ENCODE assay signal across 10 cellular contexts in the genomic region with DNA sequence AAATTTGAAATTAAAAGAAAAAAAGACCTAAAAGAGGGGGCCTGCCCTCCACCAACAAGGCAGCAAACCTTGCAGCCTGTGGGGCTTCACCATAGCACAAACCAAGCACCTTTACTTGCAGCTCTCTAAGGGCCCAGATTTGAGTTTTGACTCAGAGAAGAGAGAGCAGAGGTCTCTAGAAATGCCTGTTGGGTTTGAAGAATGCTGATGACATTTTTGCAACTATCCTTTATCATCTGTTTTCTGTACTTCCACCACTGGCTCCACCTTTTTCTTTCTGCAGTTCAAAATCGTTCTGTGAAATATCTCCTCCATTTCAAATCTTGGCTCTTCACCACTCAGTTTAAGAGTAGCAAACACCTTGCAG.
A peak's percentile ranks its signal among the peaks of the same experiment; 100 is the strongest.
DNase-seq lines count a peak whose midpoint lies in the region; ATAC-seq, FAIRE-seq and TF ChIP-seq lines count a peak whose summit lies in the region.
"Had no signal": no experiment of that assay in that cellular context is flagged by ENCODE, and none has a peak within 500 bp of the region (broad histone marks: within the 10 kb centered on the region; RNA-seq: fewer than 3 reads in every experiment).

No MANE protein-coding gene starts in this region.

- intact Hi-C loops in CD4-positive, alpha-beta memory T cell (cut with micrococcal nuclease), result no loop called here
- intact Hi-C loops in K562 (cut with micrococcal nuclease) (no loop called here), prostate gland (cut with DNase I) (no loop called here)

- no peak for TF ChIP-seq POLR2A in K562 (conservative IDR thresholded peaks at IDR 0.05)
- no peak for TF ChIP-seq POLR2A in prostate gland (IDR thresholded peaks at IDR 0.05)

- POLR2A ChIA-PET in CD4-positive, alpha-beta memory T cell (lab: Charles Lee; ENCODE audit: partially characterized antibody), result no interaction called here
- POLR2A ChIA-PET in K562 (lab: Yijun Ruan, JAX), result no interaction called here

- CTCF ChIA-PET in CD4-positive, alpha-beta memory T cell (lab: Charles Lee; ENCODE audit: partially characterized antibody), result no interaction called here
- CTCF ChIA-PET in K562 (lab: Yijun Ruan, JAX; ENCODE audit: low intra/inter-chr PET ratio), result no interaction called here

- peaks cover 0 to 8% (median 3%) of the 10 kb centered on the region in 8 donors for H3K9me3 Mint-ChIP-seq in CD4-positive, alpha-beta memory T cell
- H3K9me3 Mint-ChIP-seq in naive B cell, result peaks cover 0 to 4% (median 2%) of the 10 kb centered on the region in 7 donors

- in situ Hi-C loops in K562 (cut with MboI), result no loop called here

- no peaks in the 10 kb centered on the region for H4K20me1 ChIP-seq in K562 (replicated peaks; ENCODE audit: control insufficient read depth, insufficient read depth, low read length)

- H3K4me3 Mint-ChIP-seq in CD4-positive, alpha-beta memory T cell, result peak overlapping the region; percentile 50 to 75 (median 66)
- H3K4me3 Mint-ChIP-seq in naive B cell, result peak overlapping the region; percentile 50 to 92 (median 84)

- peak; percentile 20 for ATAC-seq in HG03354 (IDR thresholded peaks at IDR 0.05; ENCODE audit: poor library complexity, severe bottlenecking, unreplicated experiment)
- ATAC-seq in K562, result peak; percentile 15
- ATAC-seq in naive B cell (ENCODE audit: low read depth in 2 of 2), result no peak
- no peak for ATAC-seq in GM21528 (IDR thresholded peaks at IDR 0.05; ENCODE audit: low FRiP score, unreplicated experiment)

- no peak for TF ChIP-seq EP300 in K562 (IDR thresholded peaks at IDR 0.05; ENCODE audit: low read length)

- no peak for TF ChIP-seq RAD21 in K562 (CRISPR knock-in tag; conservative IDR thresholded peaks at IDR 0.05 in 1 of 2, IDR thresholded peaks at IDR 0.05 in 1 of 2)

- WGBS in K562 (ENCODE audit: insufficient coverage, low coverage, missing lambda C conversion rate), result 6% methylated on average over 1 of the region's 1 CpG
- WGBS in prostate gland, result 11% methylated on average over 1 of the region's 1 CpG

- no peak for DNase-seq in CD4-positive, alpha-beta memory T cell
- DNase-seq in K562 (ENCODE audit: extremely low read depth in 1 of 4, low spot score in 3 of 4) (no peak), naive B cell (no peak), CD1c-positive myeloid dendritic cell (ENCODE audit: extremely low spot score) (no peak), prostate gland (ENCODE audit: low spot score) (no peak)
- no peak for DNase-seq in activated CD4-positive, CD25-positive, alpha-beta regulatory T cell treated with anti-CD3 and anti-CD28 coated beads, Interleukin-2, amount 50 U/mL, for 72 hours
- DNase-seq: GF-D8 had no signal

- H2AFZ ChIP-seq in K562 (ENCODE audit: low read depth, low read length), result peak overlapping the region; percentile 95

- H3K27ac Mint-ChIP-seq in CD4-positive, alpha-beta memory T cell, result peak overlapping the region in 1 of 7 donors; percentile 13
- peak overlapping the region in 1 of 6 donors; percentile 65 for H3K27ac Mint-ChIP-seq in naive B cell

- no peaks in the 10 kb centered on the region for H3K9me3 ChIP-seq in CD4-positive, alpha-beta memory T cell (ENCODE audit: control insufficient read depth in 1 of 2, low read length in 2 of 2)
- no peaks in the 10 kb centered on the region for H3K9me3 ChIP-seq in K562 (replicated peaks; ENCODE audit: control insufficient read depth, insufficient read depth, low read depth, low read length)
- no peaks in the 10 kb centered on the region for H3K9me3 ChIP-seq in prostate gland
- H3K9me3 ChIP-seq: tibial nerve had no signal

- no peaks in the 10 kb centered on the region for H3K9me1 ChIP-seq in K562 (ENCODE audit: control insufficient read depth, insufficient read depth, low read length)

- peak overlapping the region in 1 of 2 experiments; percentile 62; a peak in 2 of 4 replicates for H3K9ac ChIP-seq in K562 (ENCODE audit: insufficient read depth in 1 of 2, low read depth in 2 of 2, low read length in 2 of 2)

- BruUV-seq in K562 (replicated peaks; lab: Mats Ljungman, UMichigan), result no TSS peak

- H3K27me3 Mint-ChIP-seq in CD4-positive, alpha-beta memory T cell, result peaks cover 4 to 22% of the 10 kb centered on the region in 2 donors
- peaks cover 27 to 38% (median 28%) of the 10 kb centered on the region in 3 donors for H3K27me3 Mint-ChIP-seq in naive B cell

- H3K79me2 ChIP-seq in K562 (ENCODE audit: control insufficient read depth, insufficient read depth, low read length), result no peaks in the 10 kb centered on the region

- no peak for TF ChIP-seq CTCF in K562 (IDR thresholded peaks at IDR 0.05 in 2 of 3, conservative IDR thresholded peaks at IDR 0.05 in 1 of 3; ENCODE audit: insufficient read depth in 2 of 3, low read depth in 1 of 3, low read length in 3 of 3)
- TF ChIP-seq CTCF in prostate gland (IDR thresholded peaks at IDR 0.05), result no peak

- no peaks in the 10 kb centered on the region for H3K4me1 ChIP-seq in CD4-positive, alpha-beta memory T cell (ENCODE audit: insufficient read depth, low read length)
- H3K4me1 ChIP-seq in K562 (replicated peaks in 1 of 2; ENCODE audit: control insufficient read depth in 2 of 2, insufficient read depth in 2 of 2, low read length in 2 of 2) (peaks cover 0 to 13% of the 10 kb centered on the region in 2 experiments; a peak in 3 of 5 replicates), prostate gland (replicated peaks) (no peaks in the 10 kb centered on the region)

- no peaks in the 10 kb centered on the region for H3K36me3 Mint-ChIP-seq in CD4-positive, alpha-beta memory T cell
- H3K36me3 Mint-ChIP-seq in naive B cell, result no peaks in the 10 kb centered on the region

- no peak overlapping the region for H3K27ac ChIP-seq in CD4-positive, alpha-beta memory T cell (ENCODE audit: low read depth, low read length)
- H3K27ac ChIP-seq in K562 (ENCODE audit: extremely low read depth, low read depth, low read length), result peak overlapping the region; percentile 84
- H3K27ac ChIP-seq in prostate gland, result no peak overlapping the region

- H3K4me1 Mint-ChIP-seq in CD4-positive, alpha-beta memory T cell, result peaks cover 2 to 10% (median 6%) of the 10 kb centered on the region in 4 donors
- peaks cover 8 to 18% (median 17%) of the 10 kb centered on the region in 3 donors for H3K4me1 Mint-ChIP-seq in naive B cell

- H3K27me3 ChIP-seq in CD4-positive, alpha-beta memory T cell (ENCODE audit: insufficient read depth, low read length), result no peaks in the 10 kb centered on the region
- no peaks in the 10 kb centered on the region; a peak in 1 of 5 replicates for H3K27me3 ChIP-seq in K562 (ENCODE audit: control insufficient read depth in 2 of 2, insufficient read depth in 2 of 2, low read length in 2 of 2)
- peaks cover 5% of the 10 kb centered on the region for H3K27me3 ChIP-seq in prostate gland (replicated peaks; ENCODE audit: insufficient read depth)

- no peak overlapping the region for H3K4me3 ChIP-seq in CD4-positive, alpha-beta memory T cell (ENCODE audit: low read length in 2 of 2)
- H3K4me3 ChIP-seq in K562 (peak overlapping the region; percentile 46), prostate gland (no peak overlapping the region)

- H3K36me3 ChIP-seq in CD4-positive, alpha-beta memory T cell (ENCODE audit: insufficient read depth, low read length), result no peaks in the 10 kb centered on the region
- H3K36me3 ChIP-seq in K562 (ENCODE audit: control insufficient read depth, insufficient read depth, low read length), result no peaks in the 10 kb centered on the region
- no peaks in the 10 kb centered on the region for H3K36me3 ChIP-seq in prostate gland
- H3K36me3 ChIP-seq: tibial nerve had no signal

- no peak for FAIRE-seq in K562 (lab: Jason Lieb, UNC)

- peak overlapping the region; percentile 68 for H3K4me2 ChIP-seq in K562 (ENCODE audit: insufficient read depth, low read length)

TF ChIP-seq in K562, 482 proteins besides CTCF, POLR2A, EP300 and RAD21 (continues in another document):
- TF ChIP-seq, protein P1, sequence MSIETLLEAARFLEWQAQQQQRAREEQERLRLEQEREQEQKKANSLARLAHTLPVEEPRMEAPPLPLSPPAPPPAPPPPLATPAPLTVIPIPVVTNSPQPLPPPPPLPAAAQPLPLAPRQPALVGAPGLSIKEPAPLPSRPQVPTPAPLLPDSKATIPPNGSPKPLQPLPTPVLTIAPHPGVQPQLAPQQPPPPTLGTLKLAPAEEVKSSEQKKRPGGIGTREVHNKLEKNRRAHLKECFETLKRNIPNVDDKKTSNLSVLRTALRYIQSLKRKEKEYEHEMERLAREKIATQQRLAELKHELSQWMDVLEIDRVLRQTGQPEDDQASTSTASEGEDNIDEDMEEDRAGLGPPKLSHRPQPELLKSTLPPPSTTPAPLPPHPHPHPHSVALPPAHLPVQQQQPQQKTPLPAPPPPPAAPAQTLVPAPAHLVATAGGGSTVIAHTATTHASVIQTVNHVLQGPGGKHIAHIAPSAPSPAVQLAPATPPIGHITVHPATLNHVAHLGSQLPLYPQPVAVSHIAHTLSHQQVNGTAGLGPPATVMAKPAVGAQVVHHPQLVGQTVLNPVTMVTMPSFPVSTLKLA (conservative IDR thresholded peaks at IDR 0.05), result 0 out of 4 replicates have a peak, but pooled peaks of 1 of the 2 experiments have one; percentile 8

Comparison
In these comparisons a context has a peak if more than half of its experiments do, and no peak if none do; other contexts are left out.
1. ATAC-seq: peak in HG03354 (single experiment) and K562 (single experiment); none in naive B cell (0 of 2) and GM21528 (single experiment).